In genomic region chr7:80654887-80655340, GRCh38 we compare ENCODE assay signal across 35 cellular contexts. TPM values are rescaled to one million over a fixed set of nuclear protein-coding genes. Genes with fewer than 3 reads are reported as not detected.
A peak's percentile ranks its signal among the peaks of the same experiment; 100 is the strongest.
DNase-seq lines count a peak whose midpoint lies in the region; ATAC-seq and TF ChIP-seq lines count a peak whose summit lies in the region.
"Had no signal": no experiment of that assay in that cellular context is flagged by ENCODE, and none has a peak within 500 bp of the region (broad histone marks: within the 10 kb centered on the region; RNA-seq: fewer than 3 reads in every experiment).

No MANE protein-coding gene starts in this region.

- in situ Hi-C loops in Panc1 (cut with HindIII; ENCODE audit: low pct_unique_long_range_greater_than_20kb, low sequenced_read_pairs) = no loop called here

- peak; percentile 29 for DNase-seq in DMS79 (lab: John Stamatoyannopoulos, UW)
- DNase-seq in Panc1 (ENCODE audit: low read depth, low spot score) = no peak
- DNase-seq in right cardiac atrium = no peak
- DNase-seq in sciatic nerve (ENCODE audit: low spot score) = no peak
- DNase-seq in NCI-H1694 (lab: John Stamatoyannopoulos, UW) = no peak
- DNase-seq in HUDEP-2 (lab: John Stamatoyannopoulos, UW; ENCODE audit: unreplicated experiment in 76 of 76) = no peak
- DNase-seq: activated B cell treated with CpG ODN at 0.5 μM for 24 hours; activated CD4-positive, alpha-beta T cell treated with anti-CD3 and anti-CD28 coated beads, Interleukin-2, amount 50 U/mL, for 1 hour; activated gamma-delta T cell; activated naive CD8-positive, alpha-beta T cell treated with anti-CD3 and anti-CD28 coated beads for 36 hours; activated T-cell treated with anti-CD3 and anti-CD28 coated beads, Interleukin-2, amount 50 U/mL, for 24 hours; aorta; BE2C; CD8-positive, alpha-beta memory T cell; DMS 273 treated with DMSO at 0.1 percent for 48 hours; foreskin fibroblast; KBM-7; NCI-H1417; NCI-H2029 treated with DMSO at 0.1 percent for 48 hours; NCI-H446; ovary; retina; stimulated activated CD4-positive, alpha-beta T cell treated with anti-CD3 and anti-CD28 coated beads, Interleukin-2, amount 100 ng/mL, for 48 hours; stomach; tibial artery had no signal

- no peaks in the 10 kb centered on the region for H3K36me3 ChIP-seq in Panc1 (ENCODE audit: control insufficient read depth, insufficient read depth, low read length)
- H3K36me3 ChIP-seq: BE2C, cardiac muscle cell, ovary, stomach, tibial artery had no signal

- ATAC-seq in Panc1 (no peak), right cardiac atrium (peak; percentile 40 to 72), sciatic nerve (peak; percentile 45), HG02981 (IDR thresholded peaks at IDR 0.05; ENCODE audit: unreplicated experiment) (no peak)
- ATAC-seq: GM12878 had no signal

- CTCF ChIA-PET in Panc1 (lab: Charles Lee) = interaction anchor here (1.0 kb wide), 1 partner anchor 226 kb away, joined by 3 read pairs; no protein-coding TSS in a partner anchor

- TF ChIP-seq CTCF in Panc1 (IDR thresholded peaks at IDR 0.05) = no peak

- H3K27ac ChIP-seq in Panc1 (ENCODE audit: low read length) = peak overlapping the region; percentile 21; the same call in 1 of the 2 replicates
- no peak overlapping the region for H3K27ac ChIP-seq in right cardiac atrium (ENCODE audit: low read length)
- H3K27ac ChIP-seq: cardiac muscle cell, coronary artery, esophagus muscularis mucosa, hepatocyte, ovary, SK-N-MC, tibial artery had no signal

- intact Hi-C loops in Panc1 (cut with micrococcal nuclease; ENCODE audit: unreplicated experiment) = no loop called here
- intact Hi-C loops in right cardiac atrium (cut with DNase I) = no loop called here
- intact Hi-C loops in sciatic nerve (cut with DNase I) = no loop called here

- 52% methylated on average over 2 of the region's 2 CpGs for WGBS in right cardiac atrium

- H3K9me3 ChIP-seq in Panc1 (ENCODE audit: control insufficient read depth, insufficient read depth, low read depth, low read length) (no peaks in the 10 kb centered on the region), right cardiac atrium (ENCODE audit: control insufficient read depth, low read length) (no peaks in the 10 kb centered on the region)
- H3K9me3 ChIP-seq: BE2C, esophagus muscularis mucosa, ovary, stomach, tibial artery had no signal

- H3K4me3 ChIP-seq in Panc1 (ENCODE audit: low read depth in 2 of 2, low read length in 2 of 2) (no peak overlapping the region), right cardiac atrium (ENCODE audit: low read length) (no peak overlapping the region)
- H3K4me3 ChIP-seq: cardiac muscle cell, coronary artery, esophagus muscularis mucosa, GM12878, hepatocyte, ovary, SK-N-MC, stomach, tibial artery had no signal

- POLR2A ChIA-PET in Panc1 (lab: Charles Lee) = interaction anchor here (0.6 kb wide), 1 partner anchor 458 kb away, joined by 3 read pairs; no protein-coding TSS in a partner anchor

- H3K27me3 ChIP-seq in Panc1 (ENCODE audit: control insufficient read depth, insufficient read depth, low read length) (no peaks in the 10 kb centered on the region; the same call in 1 of the 2 replicates), right cardiac atrium (ENCODE audit: control insufficient read depth, insufficient read depth) (no peaks in the 10 kb centered on the region)
- H3K27me3 ChIP-seq: BE2C, cardiac muscle cell, esophagus muscularis mucosa, hepatocyte, ovary, stomach, tibial artery had no signal

- H3K4me1 ChIP-seq in Panc1 (ENCODE audit: control insufficient read depth, insufficient read depth, low read length) (no peaks in the 10 kb centered on the region; the same call in 1 of the 2 replicates), right cardiac atrium (ENCODE audit: control insufficient read depth, insufficient read depth, low read length) (peaks cover 3% of the 10 kb centered on the region)
- H3K4me1 ChIP-seq: BE2C, tibial artery had no signal

- BruUV-seq in Panc1 (replicated peaks; lab: Mats Ljungman, UMichigan) = no TSS peak

RNA-seq across cellular contexts. Expression of gene CD36, which starts 16.5 kb away (rescaled TPM):
- total RNA-seq in Panc1 (2021; ENCODE audit: unreplicated experiment) (0.46 TPM), right cardiac atrium (100 to 1,000 TPM; 460 to 639 (median 554) TPM), sciatic nerve (208 TPM)
- 0.27 TPM for polyA plus RNA-seq in Panc1 (2012; ENCODE audit: insufficient read length)
- 570 TPM for polyA plus RNA-seq in right cardiac atrium
- total RNA-seq: activated naive CD8-positive, alpha-beta T cell treated with anti-CD3 and anti-CD28 coated beads for 36 hours; HT1080; OCI-LY7; T-helper 1 cell treated with Interleukin-12 subunit alpha and Interleukin-12 subunit beta and Interleukin-4 antibody, amounts not matched to agents 30 ng/mL and 1 ng/mL, for 36 hours had no signal
- polyA plus RNA-seq: CD8-positive, alpha-beta memory T cell had no signal

Comparison
In these comparisons a context has a peak if more than half of its experiments do, and no peak if none do; other contexts are left out.
1. ATAC-seq: peak in right cardiac atrium (2 of 2) and sciatic nerve (single experiment); none in Panc1 (single experiment) and HG02981 (single experiment).
2. RNA of gene CD36, which starts 16.5 kb away (total RNA-seq): 460 to 639 TPM in right cardiac atrium and 208 TPM in sciatic nerve (single experiment); 0.46 TPM in Panc1 (single experiment); every median in the first group is over 100 times any median in the second.